ENCODE assay signal across 18 cellular contexts in genomic region chr1:55504306-55504706, GRCh38.
DNase-seq lines count a peak whose midpoint lies in the region; ATAC-seq and TF ChIP-seq lines count a peak whose summit lies in the region.
"Had no signal": no experiment of that assay in that cellular context is flagged by ENCODE, and none has a peak within 500 bp of the region (broad histone marks: within the 10 kb centered on the region; RNA-seq: fewer than 3 reads in every experiment).

No MANE protein-coding gene starts in this region.

- H2AFZ ChIP-seq in smooth muscle cell (ENCODE audit: low read depth): peak overlapping the region; percentile 38

- H3K4me1 ChIP-seq in smooth muscle cell (ENCODE audit: low read depth): peaks cover 7% of the 10 kb centered on the region
- H3K4me1 ChIP-seq: body of pancreas, psoas muscle had no signal

- H3K4me2 ChIP-seq in smooth muscle cell: peak overlapping the region; percentile 49

- no peaks in the 10 kb centered on the region for H4K20me1 ChIP-seq in smooth muscle cell (ENCODE audit: low read depth)

- no peak overlapping the region for H3K9ac ChIP-seq in smooth muscle cell (ENCODE audit: low read depth)

- H3K36me3 ChIP-seq in smooth muscle cell (ENCODE audit: low read depth): no peaks in the 10 kb centered on the region
- H3K36me3 ChIP-seq: esophagus squamous epithelium, stomach had no signal

- no peaks in the 10 kb centered on the region for H3K9me3 ChIP-seq in smooth muscle cell (replicated peaks; ENCODE audit: low read depth)
- H3K9me3 ChIP-seq: body of pancreas, esophagus squamous epithelium, psoas muscle, stomach had no signal

- no peak for ATAC-seq in HG03039 (IDR thresholded peaks at IDR 0.05; ENCODE audit: unreplicated experiment)
- ATAC-seq: body of pancreas, left lobe of liver, psoas muscle had no signal

- intact Hi-C loops in dorsolateral prefrontal cortex (cut with DNase I): no loop called here

- TF ChIP-seq CTCF in smooth muscle cell (IDR thresholded peaks at IDR 0.05; ENCODE audit: borderline replicate concordance, insufficient read depth, poor library complexity, severe bottlenecking) (no peak), dorsolateral prefrontal cortex (IDR thresholded peaks at IDR 0.05 in 54 of 56, conservative IDR thresholded peaks at IDR 0.05 in 2 of 56; ENCODE audit: low read depth in 1 of 56, partially characterized antibody in 56 of 56) (no peak), foreskin fibroblast (IDR thresholded peaks at IDR 0.05; ENCODE audit: low read depth, low read length) (no peak)

- H3K27me3 ChIP-seq in smooth muscle cell (ENCODE audit: low read depth): no peaks in the 10 kb centered on the region
- H3K27me3 ChIP-seq in dorsolateral prefrontal cortex: peaks cover 0 to 13% (median 0%) of the 10 kb centered on the region in 45 donors
- H3K27me3 ChIP-seq: body of pancreas had no signal

- H3K4me3 ChIP-seq in smooth muscle cell (no peak overlapping the region), dorsolateral prefrontal cortex (no peak overlapping the region), foreskin fibroblast (ENCODE audit: low read depth in 1 of 2, low read length in 2 of 2) (no peak overlapping the region)
- H3K4me3 ChIP-seq: body of pancreas, esophagus squamous epithelium, psoas muscle, stomach had no signal

- in situ Hi-C loops in G401 (cut with HindIII; ENCODE audit: low sequenced_read_pairs): no loop called here

- WGBS in smooth muscle cell (ENCODE audit: low lambda C conversion rate): 52% methylated on average over 3 of the region's 3 CpGs

- H3F3A ChIP-seq in smooth muscle cell (ENCODE audit: low read depth): no peaks in the 10 kb centered on the region

- H3K27ac ChIP-seq in smooth muscle cell (ENCODE audit: low read depth) (no peak overlapping the region), dorsolateral prefrontal cortex (no peak overlapping the region)
- H3K27ac ChIP-seq: body of pancreas, psoas muscle had no signal

- DNase-seq in G401 (ENCODE audit: low spot score) (peak; percentile 35), NCI-H2171 treated with DMSO at 0.1 percent for 48 hours (lab: John Stamatoyannopoulos, UW) (peak; percentile 73), kidney tubule cell (ENCODE audit: low spot score) (peak; percentile 52), smooth muscle cell (lab: John Stamatoyannopoulos, UW; ENCODE audit: unreplicated experiment) (no peak), dorsolateral prefrontal cortex (no peak), foreskin fibroblast (no peak)
- DNase-seq: activated CD4-positive, alpha-beta T cell treated with anti-CD3 and anti-CD28 coated beads, Interleukin-2, amount 50 U/mL, for 48 hours; activated naive CD4-positive, alpha-beta T cell treated with anti-CD3 and anti-CD28 coated beads, Interleukin-2, amount 50 U/mL, for 16 hours; activated T-cell treated with anti-CD3 and anti-CD28 coated beads, Interleukin-2, amount 50 U/mL, for 1 hour; body of pancreas; esophagus squamous epithelium; naive B cell; NCI-H1930; psoas muscle; stomach; SW 1271 had no signal

- no peaks in the 10 kb centered on the region for H3K79me2 ChIP-seq in smooth muscle cell (ENCODE audit: low read depth)

Comparison
In these comparisons a context has a peak if more than half of its experiments do, and no peak if none do; other contexts are left out.
1. DNase-seq: peak in G401 (single experiment), NCI-H2171 treated with DMSO at 0.1 percent for 48 hours (single experiment) and kidney tubule cell (single experiment); none in smooth muscle cell (single experiment), dorsolateral prefrontal cortex (0 of 10) and foreskin fibroblast (0 of 2).